12 cellular contexts compared by ENCODE assay signal in genomic region chr20:64065062-64065972, GRCh38. TPM values are rescaled to one million over a fixed set of nuclear protein-coding genes. Genes with fewer than 3 reads are reported as not detected.
A peak's percentile ranks its signal among the peaks of the same experiment; 100 is the strongest.
DNase-seq lines count a peak whose midpoint lies in the region; ATAC-seq, FAIRE-seq and TF ChIP-seq lines count a peak whose summit lies in the region.
"Had no signal": no experiment of that assay in that cellular context is flagged by ENCODE, and none has a peak within 500 bp of the region (broad histone marks: within the 10 kb centered on the region; RNA-seq: fewer than 3 reads in every experiment).

No MANE protein-coding gene starts in this region.

- H3K36me3 ChIP-seq in RWPE2 (ENCODE audit: low read depth) (no peaks in the 10 kb centered on the region), sigmoid colon (peaks cover 0 to 4% (median 0%) of the 10 kb centered on the region in 4 donors)

- H3K4me1 Mint-ChIP-seq in immature natural killer cell: peaks cover 31 to 53% of the 10 kb centered on the region in 2 donors

- H3K4me3 Mint-ChIP-seq in immature natural killer cell: peak overlapping the region; percentile 71 to 81 (median 78)

- no peaks in the 10 kb centered on the region for H3K9me3 Mint-ChIP-seq in immature natural killer cell

- CTCF ChIA-PET in A549 (lab: Yijun Ruan, JAX): interaction anchor here (0.6 to 2.5 kb wide), 11 partner anchors 9 to 85 kb away, joined by 3 to 12 read pairs (median 5); partner anchors contain the start of gene RGS19

- no peak for ATAC-seq in A549
- no peak for ATAC-seq in GM18505 (IDR thresholded peaks at IDR 0.05; ENCODE audit: unreplicated experiment)
- no peak for ATAC-seq in RWPE2 (ENCODE audit: low read depth)

- no peak for FAIRE-seq in A549 (lab: Jason Lieb, UNC)
- FAIRE-seq: urothelium cell line had no signal

- intact Hi-C loops in posterior vena cava (cut with DNase I) (no loop called here), sigmoid colon (cut with DNase I) (no loop called here), cardiac septum (cut with DNase I) (loop anchor here (10.0 kb wide), 1 partner anchor 541 kb away; the partner anchor contains the start of gene PPDPF)

- peak overlapping the region; percentile 99 for H3K4me2 ChIP-seq in A549

- no peak for TF ChIP-seq EP300 in A549 (IDR thresholded peaks at IDR 0.05)
- TF ChIP-seq EP300 in sigmoid colon (IDR thresholded peaks at IDR 0.05): no peak

- no peaks in the 10 kb centered on the region for H3K36me3 Mint-ChIP-seq in immature natural killer cell

- TF ChIP-seq POLR2A in A549 (IDR thresholded peaks at IDR 0.05; ENCODE audit: low read length): no peak
- TF ChIP-seq POLR2A in GM18505 (IDR thresholded peaks at IDR 0.05; ENCODE audit: borderline replicate concordance, extremely low read depth, insufficient read depth, insufficient read length): peak; percentile 3
- TF ChIP-seq POLR2A in sigmoid colon (IDR thresholded peaks at IDR 0.05): no peak

- H3K27ac Mint-ChIP-seq in immature natural killer cell: peak overlapping the region; percentile 64 to 96 (median 88)

- POLR2A ChIA-PET in A549 (lab: Yijun Ruan, JAX): interaction anchor here (1.0 kb wide), 2 partner anchors 11 to 85 kb away, joined by 3 read pairs; partner anchors contain the start of gene PRPF6

- peaks cover 0 to 3% (median 2%) of the 10 kb centered on the region in 3 donors for H3K27me3 Mint-ChIP-seq in immature natural killer cell (ENCODE audit: low read depth in 3 of 3)

- H3K27ac ChIP-seq in A549 (peak overlapping the region; percentile 96 to 98; a peak in 5 of 6 replicates), RWPE2 (ENCODE audit: poor library complexity, severe bottlenecking) (peak overlapping the region; percentile 62), sigmoid colon (no peak overlapping the region)
- H3K27ac ChIP-seq: SK-N-MC had no signal

- 83% methylated on average over 25 of the region's 27 CpGs for WGBS in A549 (ENCODE audit: missing lambda C conversion rate)
- 36 to 47% methylated on average over 27 of the region's 27 CpGs for WGBS in sigmoid colon, 2 donors

- TF ChIP-seq CTCF in A549 (IDR thresholded peaks at IDR 0.05): no peak
- no peak for TF ChIP-seq CTCF in RWPE2 (IDR thresholded peaks at IDR 0.05; ENCODE audit: poor library complexity, severe bottlenecking)
- TF ChIP-seq CTCF in sigmoid colon (IDR thresholded peaks at IDR 0.05): no peak

- DNase-seq in A549 (ENCODE audit: low read depth in 1 of 2, low spot score in 1 of 2) (no peak), RWPE2 (ENCODE audit: low spot score) (no peak), immature natural killer cell (no peak), middle frontal gyrus (ENCODE audit: extremely low spot score, low spot score) (no peak), posterior vena cava (ENCODE audit: low spot score) (no peak), sigmoid colon (no peak), cardiac septum (ENCODE audit: low spot score) (no peak)
- DNase-seq: C1 segment of cervical spinal cord had no signal

- H3K4me3 ChIP-seq in A549: no peak overlapping the region
- no peak overlapping the region for H3K4me3 ChIP-seq in RWPE2 (ENCODE audit: severe bottlenecking)
- no peak overlapping the region for H3K4me3 ChIP-seq in sigmoid colon
- H3K4me3 ChIP-seq: SK-N-MC had no signal

- no peaks in the 10 kb centered on the region for H3K9me3 ChIP-seq in A549
- H3K9me3 ChIP-seq in RWPE2 (ENCODE audit: severe bottlenecking): no peaks in the 10 kb centered on the region
- H3K9me3 ChIP-seq in sigmoid colon: no peaks in the 10 kb centered on the region

- H3K4me1 ChIP-seq in A549 (peaks cover 41% of the 10 kb centered on the region), RWPE2 (ENCODE audit: insufficient read depth, poor library complexity, severe bottlenecking) (peaks cover 30% of the 10 kb centered on the region), sigmoid colon (peaks cover 0 to 29% (median 25%) of the 10 kb centered on the region in 4 donors)

- no peak for TF ChIP-seq RAD21 in A549 (conservative IDR thresholded peaks at IDR 0.05 in 1 of 2, IDR thresholded peaks at IDR 0.05 in 1 of 2)

- H3K27me3 ChIP-seq in RWPE2 (ENCODE audit: insufficient read depth, poor library complexity, severe bottlenecking) (no peaks in the 10 kb centered on the region), sigmoid colon (no peaks in the 10 kb centered on the region)

TF ChIP-seq in A549, 52 proteins besides CTCF, POLR2A, EP300 and RAD21:
- no peak for TF ChIP-seq E2F6 (IDR thresholded peaks at IDR 0.05; ENCODE audit: borderline replicate concordance, low read depth)
- TF ChIP-seq TP53 (CRISPR knock-in tag; IDR thresholded peaks at IDR 0.05): no peak
- no peak for TF ChIP-seq HOXA7 (CRISPR knock-in tag; IDR thresholded peaks at IDR 0.05)
- no peak for TF ChIP-seq JUN (IDR thresholded peaks at IDR 0.05)
- no peak for TF ChIP-seq EHMT2 (IDR thresholded peaks at IDR 0.05; ENCODE audit: low read depth)
- no peak for TF ChIP-seq FOXS1 (CRISPR knock-in tag; IDR thresholded peaks at IDR 0.05)
- TF ChIP-seq CEBPB (IDR thresholded peaks at IDR 0.05): no peak
- TF ChIP-seq POLR2AphosphoS2 (conservative IDR thresholded peaks at IDR 0.05; ENCODE audit: low read length): no peak
- no peak for TF ChIP-seq NFE2L2 (conservative IDR thresholded peaks at IDR 0.05; ENCODE audit: low read length)
- TF ChIP-seq HOXB5 (CRISPR knock-in tag; IDR thresholded peaks at IDR 0.05): no peak

RNA-seq across cellular contexts. Expression of gene TCEA2, which starts 2.3 kb away (rescaled TPM):
- polyA plus RNA-seq in A549 (2011; rRNA removed) (11.2 and 13.3 TPM in 2 replicates), A549 (2017; fragmentation: RNase III; extraction: RNeasy Plus Mini Kit Qiagen cat#74134 plus additional on column Dnase treatment) (23.3 to 34.7 TPM (median 29.8 TPM) in 3 replicates), immature natural killer cell (10 to 100 TPM; 18.9 to 26.6 (median 24.1) TPM), sigmoid colon (10 to 100 TPM in 2 of 3 donors, 1 to 10 TPM in 1; 2.1 to 14.0 (median 11.4) TPM)
- polyA plus RNA-seq in A549 (2012; cell fraction: cytosol; rRNA removed): 32.7 and 37.6 TPM in 2 replicates
- polyA plus RNA-seq in A549 (2012; cell fraction: nucleus; rRNA removed): 84.7 and 87.9 TPM in 2 replicates
- polyA minus RNA-seq in A549 (2011; rRNA and poly(A)+ RNA removed): 14.4 and 20.1 TPM in 2 replicates
- total RNA-seq in posterior vena cava (10 to 100 TPM; 39.5 to 41.3 TPM), sigmoid colon (10 to 100 TPM; 41.7 to 50.5 (median 42.2) TPM), cardiac septum (66.0 TPM)

RNA-seq across cellular contexts. Expression of gene RGS19, which starts 14.0 kb away (rescaled TPM):
- polyA plus RNA-seq in A549 (2011; rRNA removed): 12.3 and 13.8 TPM in 2 replicates
- polyA plus RNA-seq in A549 (2012; cell fraction: cytosol; rRNA removed): 29.6 and 43.7 TPM in 2 replicates
- 24.2 and 35.7 TPM in 2 replicates for polyA plus RNA-seq in A549 (2012; cell fraction: nucleus; rRNA removed)
- polyA plus RNA-seq in A549 (2017; fragmentation: RNase III; extraction: RNeasy Plus Mini Kit Qiagen cat#74134 plus additional on column Dnase treatment): 16.1 to 18.8 TPM (median 16.5 TPM) in 3 replicates
- polyA minus RNA-seq in A549 (2011; rRNA and poly(A)+ RNA removed): 10.3 and 14.7 TPM in 2 replicates
- 100 to 1,000 TPM; 124 to 171 (median 132) TPM for polyA plus RNA-seq in immature natural killer cell
- total RNA-seq in posterior vena cava: 10 to 100 TPM; 18.0 to 19.1 TPM
- total RNA-seq in sigmoid colon: 10 to 100 TPM in 2 of 4 donors, 1 to 10 TPM in 2; 7.5 to 12.3 (median 10.5) TPM
- polyA plus RNA-seq in sigmoid colon: 10 to 100 TPM; 11.1 to 22.0 (median 12.6) TPM
- total RNA-seq in cardiac septum: 3.1 TPM

RNA-seq across cellular contexts. Expression of gene OPRL1, which starts 14.6 kb away (rescaled TPM):
- polyA plus RNA-seq in A549 (2011; rRNA removed) (0.54 and 0.98 TPM in 2 replicates), A549 (2017; fragmentation: RNase III; extraction: RNeasy Plus Mini Kit Qiagen cat#74134 plus additional on column Dnase treatment) (0.83 to 1.5 TPM (median 1.2 TPM) in 3 replicates), immature natural killer cell (1 to 10 TPM in 1 of 3 donors, under 1 TPM in 2; 0.48 to 1.3 (median 0.73) TPM), sigmoid colon (1 to 10 TPM in 1 of 3 donors, under 1 TPM in 1, not detected in 1; under 0.01 to 1.0 TPM)
- 0.44 and 0.76 TPM in 2 replicates for polyA plus RNA-seq in A549 (2012; cell fraction: cytosol; rRNA removed)
- 2.1 and 2.3 TPM in 2 replicates for polyA plus RNA-seq in A549 (2012; cell fraction: nucleus; rRNA removed)
- 1.2 and 2.0 TPM in 2 replicates for polyA minus RNA-seq in A549 (2011; rRNA and poly(A)+ RNA removed)
- total RNA-seq in posterior vena cava (1 to 10 TPM in 1 of 2 donors, under 1 TPM in 1; 0.76 to 1.4 TPM), sigmoid colon (1 to 10 TPM in 1 of 4 donors, under 1 TPM in 3; 0.71 to 2.2 (median 0.89) TPM), cardiac septum (0.48 TPM)

RNA-seq across cellular contexts. Expression of gene SOX18, which starts 15.9 kb away (rescaled TPM):
- polyA plus RNA-seq in A549 (2011; rRNA removed): 0.13 and 0.19 TPM in 2 replicates
- 1.0 and 1.4 TPM in 2 replicates for polyA plus RNA-seq in A549 (2012; cell fraction: cytosol; rRNA removed)
- 1.4 and 2.2 TPM in 2 replicates for polyA plus RNA-seq in A549 (2012; cell fraction: nucleus; rRNA removed)
- 0.92 to 1.4 TPM (median 1.3 TPM) in 3 replicates for polyA plus RNA-seq in A549 (2017; fragmentation: RNase III; extraction: RNeasy Plus Mini Kit Qiagen cat#74134 plus additional on column Dnase treatment)
- polyA minus RNA-seq in A549 (2011; rRNA and poly(A)+ RNA removed): 0.15 TPM in 1 of 2 replicates, not detected in the other
- polyA plus RNA-seq in immature natural killer cell: not detected
- total RNA-seq in posterior vena cava: 10 to 100 TPM; 40.8 to 47.6 TPM
- 1 to 10 TPM; 1.8 to 5.5 (median 3.8) TPM for total RNA-seq in sigmoid colon
- 10 to 100 TPM in 1 of 3 donors, 1 to 10 TPM in 1, under 1 TPM in 1; 0.69 to 11.9 (median 3.0) TPM for polyA plus RNA-seq in sigmoid colon
- total RNA-seq in cardiac septum: 67.0 TPM
- total RNA-seq: fibroblast of villous mesenchyme had no signal

RNA-seq across cellular contexts. Expression of gene LKAAEAR1, which starts 18.9 kb away (rescaled TPM):
- polyA plus RNA-seq in A549 (2011; rRNA removed): 0.14 TPM in 1 of 2 replicates, not detected in the other
- 1.6 and 2.3 TPM in 2 replicates for polyA plus RNA-seq in A549 (2012; cell fraction: cytosol; rRNA removed)
- polyA plus RNA-seq in A549 (2012; cell fraction: nucleus; rRNA removed): 1.1 and 2.2 TPM in 2 replicates
- 0.49 to 0.60 TPM (median 0.56 TPM) in 3 replicates for polyA plus RNA-seq in A549 (2017; fragmentation: RNase III; extraction: RNeasy Plus Mini Kit Qiagen cat#74134 plus additional on column Dnase treatment)
- not detected in 2 replicates for polyA minus RNA-seq in A549 (2011; rRNA and poly(A)+ RNA removed)
- not detected for polyA plus RNA-seq in immature natural killer cell
- total RNA-seq in posterior vena cava: not detected
- 1 to 10 TPM in 1 of 4 donors, not detected in 3; 1.5 TPM for total RNA-seq in sigmoid colon
- under 1 TPM in 1 of 3 donors, not detected in 2; 0.19 TPM for polyA plus RNA-seq in sigmoid colon
- not detected for total RNA-seq in cardiac septum
- total RNA-seq: fibroblast of villous mesenchyme had no signal

Comparison
In these comparisons a context has a peak if more than half of its experiments do, and no peak if none do; other contexts are left out.
1. H3K27ac ChIP-seq: peak in A549 (2 of 2) and RWPE2 (single experiment); none in sigmoid colon (0 of 4).